ENCODE assay signal across 21 cellular contexts in genomic region chr1:232009741-232010140, GRCh38.
"Had no signal": no experiment of that assay in that cellular context is flagged by ENCODE, and none has a peak within 500 bp of the region (broad histone marks: within the 10 kb centered on the region; RNA-seq: fewer than 3 reads in every experiment).

No MANE protein-coding gene starts in this region.

- H3K27ac ChIP-seq: brain microvascular endothelial cell, neutrophil, pancreas, right lobe of liver, testis, upper lobe of right lung had no signal

- H3K9me3 ChIP-seq: neutrophil, pancreas, right lobe of liver, testis, upper lobe of right lung had no signal

- DNase-seq: activated CD4-positive, alpha-beta T cell treated with anti-CD3 and anti-CD28 coated beads, Interleukin-2, amount 10 ng/mL, durations not matched to agents 7 days and 5 days; activated CD4-positive, CD25-positive, alpha-beta regulatory T cell; activated CD8-positive, alpha-beta memory T cell treated with anti-CD3 and anti-CD28 coated beads for 24 hours; activated CD8-positive, alpha-beta memory T cell treated with anti-CD3 and anti-CD28 coated beads, Interleukin-2, amount 50 U/mL, for 48 hours; activated effector memory CD4-positive, alpha-beta T cell treated with Interleukin-2 at 50 U/mL for 16 hours; activated naive CD4-positive, alpha-beta T cell treated with anti-CD3 and anti-CD28 coated beads, Interleukin-2, amount 10 ng/mL, durations not matched to agents 7 days and 5 days; activated naive CD8-positive, alpha-beta T cell treated with anti-CD3 and anti-CD28 coated beads, Interleukin-2, amount 50 U/mL, for 24 hours; activated T-cell treated with anti-CD3 and anti-CD28 coated beads, Interleukin-2, amount 50 U/mL, for 48 hours; brain microvascular endothelial cell; central memory CD4-positive, alpha-beta T cell; erythroblast; foreskin melanocyte; islet precursor cell; pancreas; right lobe of liver; stimulated activated CD4-positive, alpha-beta T cell treated with anti-CD3 and anti-CD28 coated beads, Interleukin-4, amount 100 ng/mL, for 24 hours; testis; upper lobe of right lung had no signal

- H3K36me3 ChIP-seq: brain microvascular endothelial cell, pancreas, right lobe of liver, upper lobe of right lung had no signal

- H3K4me1 ChIP-seq: pancreas, right lobe of liver, testis had no signal

- H3K4me3 ChIP-seq: pancreas, right lobe of liver, smooth muscle cell, testis, upper lobe of right lung had no signal

- H3K27me3 ChIP-seq: brain microvascular endothelial cell, neutrophil, pancreas, right lobe of liver, testis, upper lobe of right lung had no signal

- ATAC-seq: activated naive CD8-positive, alpha-beta T cell treated with anti-CD3 and anti-CD28 coated beads, Interleukin-2, amount 50 U/mL, for 24 hours; pancreas; right lobe of liver; stimulated activated effector memory CD8-positive, alpha-beta T cell treated with anti-CD3 and anti-CD28 coated beads, Interleukin-12 subunit alpha, Interleukin-12 subunit beta, amount 100 ng/mL, for 72 hours; upper lobe of right lung had no signal
